In the genomic region with DNA sequence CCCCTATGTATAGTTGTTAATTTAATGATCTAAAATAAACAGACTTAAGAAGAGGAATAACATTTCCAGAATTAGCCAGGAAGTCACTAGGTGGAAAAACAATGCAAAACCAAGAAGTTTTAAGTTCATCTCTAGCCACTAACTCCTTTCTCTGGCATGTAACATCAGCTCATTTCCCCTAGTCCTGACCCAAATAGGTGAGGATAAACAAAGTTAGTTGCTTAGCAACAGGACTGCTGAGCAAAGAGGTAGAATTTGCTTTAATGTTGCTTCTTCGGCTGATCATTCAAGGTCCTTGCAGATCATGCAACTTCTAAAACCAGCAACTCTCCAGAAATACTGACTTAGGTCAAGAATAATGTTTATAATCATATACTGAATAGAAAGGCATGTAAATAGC, we compare ENCODE assay signal across 16 cellular contexts.
"Had no signal": no experiment of that assay in that cellular context is flagged by ENCODE, and none has a peak within 500 bp of the region (broad histone marks: within the 10 kb centered on the region; RNA-seq: fewer than 3 reads in every experiment).

No MANE protein-coding gene starts in this region.

- H3K4me3 ChIP-seq: dorsolateral prefrontal cortex, esophagus muscularis mucosa, hepatocyte, prostate gland, suprapubic skin had no signal

- H3K27me3 Mint-ChIP-seq: activated CD4-positive, alpha-beta memory T cell treated with anti-CD3 and anti-CD28 coated beads, Interleukin-2, amount 10 ng/mL, durations not matched to agents 7 days and 5 days; activated naive CD4-positive, alpha-beta T cell treated with anti-CD3 and anti-CD28 coated beads, Interleukin-2, amount 50 U/mL, for 24 hours; stimulated activated naive CD8-positive, alpha-beta T cell treated with anti-CD3 and anti-CD28 coated beads, Interleukin-15, Interleukin-2, amounts not matched to agents 100 ng/mL and 50 ng/mL, for 24 hours had no signal

- H2AFZ ChIP-seq: hepatocyte had no signal

- H3K9me3 Mint-ChIP-seq: activated CD4-positive, alpha-beta memory T cell treated with anti-CD3 and anti-CD28 coated beads, Interleukin-2, amount 10 ng/mL, durations not matched to agents 7 days and 5 days; activated naive CD4-positive, alpha-beta T cell treated with anti-CD3 and anti-CD28 coated beads, Interleukin-2, amount 50 U/mL, for 24 hours; nephron; stimulated activated naive CD8-positive, alpha-beta T cell treated with anti-CD3 and anti-CD28 coated beads, Interleukin-15, Interleukin-2, amounts not matched to agents 100 ng/mL and 50 ng/mL, for 24 hours had no signal

- DNase-seq: activated CD4-positive, alpha-beta memory T cell treated with anti-CD3 and anti-CD28 coated beads, Interleukin-2, amount 10 ng/mL, durations not matched to agents 7 days and 5 days; activated CD4-positive, alpha-beta T cell treated with anti-CD3 and anti-CD28 coated beads for 4 hours; activated effector memory CD4-positive, alpha-beta T cell treated with Interleukin-2 at 50 U/mL for 16 hours; activated T-cell treated with anti-CD3 and anti-CD28 coated beads, Interleukin-2, amount 50 U/mL, for 4 hours; dorsolateral prefrontal cortex; left colon; T-helper 2 cell had no signal

- H3K36me3 ChIP-seq: esophagus muscularis mucosa, prostate gland, suprapubic skin had no signal

- H3K4me3 Mint-ChIP-seq: activated CD4-positive, alpha-beta memory T cell treated with anti-CD3 and anti-CD28 coated beads, Interleukin-2, amount 10 ng/mL, durations not matched to agents 7 days and 5 days; activated naive CD4-positive, alpha-beta T cell treated with anti-CD3 and anti-CD28 coated beads, Interleukin-2, amount 50 U/mL, for 24 hours; activated T-cell treated with anti-CD3 and anti-CD28 coated beads, Interleukin-2, amount 50 U/mL, for 4 hours; nephron; stimulated activated naive CD8-positive, alpha-beta T cell treated with anti-CD3 and anti-CD28 coated beads, Interleukin-15, Interleukin-2, amounts not matched to agents 100 ng/mL and 50 ng/mL, for 24 hours had no signal

- H3K27me3 ChIP-seq: dorsolateral prefrontal cortex, esophagus muscularis mucosa, hepatocyte, suprapubic skin had no signal

- H3K27ac Mint-ChIP-seq: activated CD4-positive, alpha-beta memory T cell treated with anti-CD3 and anti-CD28 coated beads, Interleukin-2, amount 10 ng/mL, durations not matched to agents 7 days and 5 days; activated naive CD4-positive, alpha-beta T cell treated with anti-CD3 and anti-CD28 coated beads, Interleukin-2, amount 50 U/mL, for 24 hours; nephron; stimulated activated naive CD8-positive, alpha-beta T cell treated with anti-CD3 and anti-CD28 coated beads, Interleukin-15, Interleukin-2, amounts not matched to agents 100 ng/mL and 50 ng/mL, for 24 hours had no signal

- H3K4me1 ChIP-seq: prostate gland had no signal

- H3K4me1 Mint-ChIP-seq: activated CD4-positive, alpha-beta memory T cell treated with anti-CD3 and anti-CD28 coated beads, Interleukin-2, amount 10 ng/mL, durations not matched to agents 7 days and 5 days; activated naive CD4-positive, alpha-beta T cell treated with anti-CD3 and anti-CD28 coated beads, Interleukin-2, amount 50 U/mL, for 24 hours had no signal

- H3K79me2 ChIP-seq: hepatocyte had no signal

- H3K36me3 Mint-ChIP-seq: activated naive CD4-positive, alpha-beta T cell treated with anti-CD3 and anti-CD28 coated beads, Interleukin-2, amount 50 U/mL, for 24 hours had no signal

- H3K4me2 ChIP-seq: hepatocyte had no signal

- FAIRE-seq: islet of Langerhans had no signal

- H3K9me3 ChIP-seq: esophagus muscularis mucosa, prostate gland, suprapubic skin had no signal

- H3K27ac ChIP-seq: dorsolateral prefrontal cortex, esophagus muscularis mucosa, hepatocyte, prostate gland, suprapubic skin had no signal

- ATAC-seq: activated T-cell treated with anti-CD3 and anti-CD28 coated beads, Interleukin-2, amount 50 U/mL, for 4 hours; left colon; sciatic nerve had no signal
